ENCODE assay signal across 8 cellular contexts in the genomic region with DNA sequence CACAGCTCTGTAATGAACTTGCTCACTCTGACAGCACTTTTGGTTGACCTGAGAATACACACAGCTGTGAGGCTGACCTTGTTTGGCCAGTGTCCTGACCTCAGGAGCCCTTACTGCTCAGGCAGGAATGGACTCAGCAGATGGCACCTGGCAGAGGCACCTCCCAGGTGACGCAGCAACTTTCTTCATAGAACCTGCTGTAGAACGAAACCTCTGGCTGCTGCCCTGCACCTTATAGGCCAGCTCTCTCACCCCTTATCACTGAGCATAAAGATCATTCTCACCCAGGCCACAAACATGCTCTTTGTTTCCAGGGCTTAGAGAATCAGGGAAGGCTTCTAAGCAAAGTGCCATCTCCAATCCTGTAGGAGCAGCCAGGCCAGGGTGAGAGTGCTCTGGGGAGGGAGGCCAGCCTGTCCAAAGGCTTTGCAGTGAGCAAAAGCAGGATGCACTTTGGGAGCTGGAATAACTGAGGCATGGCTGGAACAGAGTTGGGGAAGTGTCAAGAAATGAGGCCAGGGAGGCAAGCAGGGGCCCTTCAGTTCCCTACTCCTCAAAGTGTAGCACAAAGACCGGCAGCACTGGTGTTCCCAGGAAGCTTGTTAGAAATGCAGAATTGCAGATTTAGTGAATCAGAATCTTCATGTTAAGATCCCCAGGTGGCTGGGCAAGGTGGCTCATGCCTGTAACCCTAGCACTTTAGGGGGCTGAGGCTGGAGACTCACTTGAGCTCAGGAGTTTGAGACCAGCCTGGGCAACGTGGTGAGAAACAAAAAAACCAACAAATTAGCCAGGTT. TPM values are rescaled to one million over a fixed set of nuclear protein-coding genes. Genes with fewer than 3 reads are reported as not detected.
DNase-seq lines count a peak whose midpoint lies in the region; ATAC-seq, FAIRE-seq and TF ChIP-seq lines count a peak whose summit lies in the region.

No MANE protein-coding gene starts in this region.

- H2BK12ac ChIP-seq in H9 (ENCODE audit: insufficient read length, low read depth, low read length): no peak overlapping the region

- H4K5ac ChIP-seq in H9 (ENCODE audit: insufficient read length, low read depth, low read length): no peak overlapping the region

- H3K27ac Mint-ChIP-seq in H9: peak overlapping the region in 2 of 3 experiments; percentile 45 to 86; a peak in 3 of 7 replicates

- H3K27me3 ChIP-seq in H9 (ENCODE audit: insufficient read depth, low read length): no peaks in the 10 kb centered on the region
- no peaks in the 10 kb centered on the region for H3K27me3 ChIP-seq in K562 (ENCODE audit: control insufficient read depth in 2 of 2, insufficient read depth in 2 of 2, low read length in 2 of 2)
- no peaks in the 10 kb centered on the region for H3K27me3 ChIP-seq in stomach

- WGBS in H9 (ENCODE audit: extremely low coverage, insufficient read length, low lambda C conversion rate): no CpG with 5 or more reads among the region's 4 CpGs
- WGBS in K562 (ENCODE audit: insufficient coverage, low coverage, missing lambda C conversion rate): 33% methylated on average over 4 of the region's 4 CpGs
- WGBS in stomach, 5 donors: 42 to 57% (median 54%) methylated on average over 4 of the region's 4 CpGs

- no peaks in the 10 kb centered on the region for H3K9me1 ChIP-seq in K562 (ENCODE audit: control insufficient read depth, insufficient read depth, low read length)

- no peak for TF ChIP-seq POLR2A in K562 (conservative IDR thresholded peaks at IDR 0.05)
- no peak for TF ChIP-seq POLR2A in stomach (IDR thresholded peaks at IDR 0.05)

- no peak overlapping the region for H2AK5ac ChIP-seq in H9 (ENCODE audit: insufficient read length, low read length)

- no peak overlapping the region for H3K4ac ChIP-seq in H9 (ENCODE audit: low read depth, low read length)

- H3K4me3 ChIP-seq in K562: no peak overlapping the region
- no peak overlapping the region for H3K4me3 ChIP-seq in stomach

- no peak overlapping the region for H4K8ac ChIP-seq in H9 (replicated peaks; ENCODE audit: insufficient read length, low read depth, low read length)

- peaks cover 3% of the 10 kb centered on the region; the same call in 1 of the 2 replicates for H3K4me1 ChIP-seq in H9 (ENCODE audit: insufficient read depth, low read length)
- H3K4me1 ChIP-seq in K562 (replicated peaks in 1 of 2; ENCODE audit: control insufficient read depth in 2 of 2, insufficient read depth in 2 of 2, low read length in 2 of 2): peaks cover 19 to 21% of the 10 kb centered on the region in 2 experiments
- H3K4me1 ChIP-seq in stomach: peaks cover 36 to 46% (median 39%) of the 10 kb centered on the region in 4 donors

- H4K91ac ChIP-seq in H9 (ENCODE audit: insufficient read length, low read depth, low read length): no peak overlapping the region

- POLR2A ChIA-PET in K562 (lab: Yijun Ruan, JAX): interaction anchor here (0.6 to 1.3 kb wide), 3 partner anchors 98 to 891 kb away, joined by 3 to 5 read pairs (median 3); no protein-coding TSS in a partner anchor

- H3K9ac ChIP-seq in H9 (ENCODE audit: extremely low read depth, insufficient read length, low read length) (no peak overlapping the region), K562 (ENCODE audit: insufficient read depth in 1 of 2, low read depth in 2 of 2, low read length in 2 of 2) (peak overlapping the region; percentile 7 to 69; a peak in 2 of 4 replicates)

- H3K27ac ChIP-seq in H9 (ENCODE audit: insufficient read length, low read depth, low read length) (no peak overlapping the region), K562 (ENCODE audit: extremely low read depth, low read depth, low read length) (0 out of 3 replicates have a peak overlapping the region, but pooled peaks have one; percentile 14), stomach (peak overlapping the region; percentile 79 to 91 (median 81))

- no peak overlapping the region for H3K18ac ChIP-seq in H9 (ENCODE audit: insufficient read length, low read depth, low read length)

- H2BK20ac ChIP-seq in H9 (ENCODE audit: low read depth, low read length, poor library complexity, severe bottlenecking): no peak overlapping the region

- no peak overlapping the region for H3K23ac ChIP-seq in H9 (ENCODE audit: insufficient read length, low read depth, low read length)

- H3K14ac ChIP-seq in H9 (ENCODE audit: insufficient read depth, low read length): 0 out of 2 replicates have a peak overlapping the region, but pooled peaks have one; percentile 39

- peak; percentile 66 for FAIRE-seq in K562 (lab: Jason Lieb, UNC)

- no peaks in the 10 kb centered on the region for H3K79me2 ChIP-seq in H9 (ENCODE audit: insufficient read depth, low read length)
- no peaks in the 10 kb centered on the region for H3K79me2 ChIP-seq in K562 (ENCODE audit: control insufficient read depth, insufficient read depth, low read length)

- H3K9me3 Mint-ChIP-seq in H9: peaks cover 1 to 4% of the 10 kb centered on the region in 2 experiments; a peak in 4 of 5 replicates

- H3K36me3 ChIP-seq in K562 (ENCODE audit: control insufficient read depth, insufficient read depth, low read length) (no peaks in the 10 kb centered on the region), stomach (no peaks in the 10 kb centered on the region)

- H3T11ph ChIP-seq in H9 (ENCODE audit: low read length): no peak overlapping the region

- TF ChIP-seq CTCF in H9 (conservative IDR thresholded peaks at IDR 0.05) (no peak), K562 (IDR thresholded peaks at IDR 0.05 in 2 of 3, conservative IDR thresholded peaks at IDR 0.05 in 1 of 3; ENCODE audit: insufficient read depth in 2 of 3, low read depth in 1 of 3, low read length in 3 of 3) (no peak), stomach (IDR thresholded peaks at IDR 0.05) (no peak)

- no peak overlapping the region for H2BK15ac ChIP-seq in H9 (ENCODE audit: low read depth, low read length)

- H2BK120ac ChIP-seq in H9 (ENCODE audit: low read depth, low read length, poor library complexity, severe bottlenecking): no peak overlapping the region

- ATAC-seq in K562: peak; percentile 67
- ATAC-seq in left lobe of liver: peak; percentile 62
- ATAC-seq in GM21825 (IDR thresholded peaks at IDR 0.05; ENCODE audit: unreplicated experiment): no peak
- no peak for ATAC-seq in HG02763 (IDR thresholded peaks at IDR 0.05; ENCODE audit: unreplicated experiment)

- intact Hi-C loops in K562 (cut with micrococcal nuclease) (loop anchor here (5.0 kb wide), 3 partner anchors 235 to 350 kb away; no protein-coding TSS in a partner anchor), stomach (cut with DNase I; ENCODE audit: low total_unique reads) (loop anchor here (10.0 kb wide), 1 partner anchor 78 kb away; the partner anchor contains the start of gene ACSL1)

- no peaks in the 10 kb centered on the region for H3K23me2 ChIP-seq in H9 (ENCODE audit: insufficient read length, low read depth, low read length, poor library complexity, severe bottlenecking)

- TF ChIP-seq RAD21 in K562 (CRISPR knock-in tag; conservative IDR thresholded peaks at IDR 0.05 in 1 of 2, IDR thresholded peaks at IDR 0.05 in 1 of 2): no peak

- H3K4me1 Mint-ChIP-seq in H9: peaks cover 46 to 47% of the 10 kb centered on the region in 2 experiments

- H4K20me1 ChIP-seq in H9 (ENCODE audit: control insufficient read depth, insufficient read depth, insufficient read length) (peaks cover 2% of the 10 kb centered on the region), K562 (replicated peaks; ENCODE audit: control insufficient read depth, insufficient read depth, low read length) (no peaks in the 10 kb centered on the region)

- H3K56ac ChIP-seq in H9 (ENCODE audit: insufficient read length, low read depth, low read length): no peak overlapping the region

- H3K9me3 ChIP-seq in H9 (ENCODE audit: control insufficient read depth, low read depth, low read length): no peaks in the 10 kb centered on the region
- H3K9me3 ChIP-seq in K562 (replicated peaks; ENCODE audit: control insufficient read depth, insufficient read depth, low read depth, low read length): no peaks in the 10 kb centered on the region
- H3K9me3 ChIP-seq in stomach: no peaks in the 10 kb centered on the region

- no peak overlapping the region for H3K4me3 Mint-ChIP-seq in H9

- in situ Hi-C loops in K562 (cut with MboI): loop anchor here (10.0 kb wide), 1 partner anchor 228 kb away; no protein-coding TSS in a partner anchor

- TF ChIP-seq EP300 in K562 (IDR thresholded peaks at IDR 0.05; ENCODE audit: low read length) (peak; percentile 40), stomach (IDR thresholded peaks at IDR 0.05) (no peak)

- peaks cover 1 to 2% (median 2%) of the 10 kb centered on the region in 3 experiments; a peak in 5 of 7 replicates for H3K36me3 Mint-ChIP-seq in H9 (ENCODE audit: insufficient read depth in 1 of 3, low read depth in 3 of 3)

- no TSS peak for BruUV-seq in K562 (replicated peaks; lab: Mats Ljungman, UMichigan)

- no peak overlapping the region for H2AFZ ChIP-seq in H9 (ENCODE audit: low read length)
- peak overlapping the region; percentile 67 for H2AFZ ChIP-seq in K562 (ENCODE audit: low read depth, low read length)

- no peak overlapping the region for H2BK5ac ChIP-seq in H9 (ENCODE audit: insufficient read length, low read length)

- CTCF ChIA-PET in K562 (lab: Yijun Ruan, JAX; ENCODE audit: low intra/inter-chr PET ratio): no interaction called here

- peak; percentile 55 for DNase-seq in H9
- peak; percentile 35 to 65 (median 44) for DNase-seq in K562 (ENCODE audit: extremely low read depth in 1 of 4, low spot score in 3 of 4)
- DNase-seq in left lobe of liver (ENCODE audit: low spot score): peak; percentile 87
- DNase-seq in stomach: peak; percentile 84
- DNase-seq in activated CD4-positive, alpha-beta T cell treated with anti-CD3 and anti-CD28 coated beads, Interleukin-2, amount 50 U/mL, for 4 hours: no peak
- no peak for DNase-seq in HK-2 (ENCODE audit: unreplicated experiment)

- peaks cover 14% of the 10 kb centered on the region for H3K27me3 Mint-ChIP-seq in H9 (ENCODE audit: low read depth)

- H3K4me2 ChIP-seq in H9 (ENCODE audit: insufficient read depth, insufficient read length, low read length) (no peak overlapping the region), K562 (ENCODE audit: insufficient read depth, low read length) (peak overlapping the region; percentile 39)

- no peaks in the 10 kb centered on the region for H3K79me1 ChIP-seq in H9 (ENCODE audit: insufficient read depth, low read depth, low read length, poor library complexity, severe bottlenecking)

RNA-seq across cellular contexts. Expression of gene CENPU, which starts 13.3 kb away (rescaled TPM):
- 112 and 124 TPM in 2 replicates for total RNA-seq in H9 (2021)
- 22.8 and 65.9 TPM in 2 replicates for total RNA-seq in K562 (2011; cell fraction: chromatin; rRNA removed; ENCODE audit: low replicate concordance)
- total RNA-seq in K562 (2011; cell fraction: nucleolus; rRNA removed): 11.3 and 12.8 TPM in 2 replicates
- 24.1 and 26.8 TPM in 2 replicates for total RNA-seq in K562 (2011; cell fraction: nucleoplasm; rRNA removed)
- total RNA-seq in K562 (2014; rRNA removed): 44.8 and 65.5 TPM in 2 replicates
- 97.0 and 120 TPM in 2 replicates for total RNA-seq in K562 (2014; rRNA removed; fragmentation: Illumina TruSeq; extraction: Trizol)
- 80.7 and 85.8 TPM in 2 replicates for total RNA-seq in K562 (2015; rRNA removed; fragmentation: Illumina TruSeq; extraction: Trizol)
- 61.5 and 65.3 TPM in 2 replicates for total RNA-seq in K562 (2021)
- 85.2 and 98.7 TPM in 2 replicates for polyA plus RNA-seq in K562 (2011; rRNA removed)
- 6.5 and 18.3 TPM in 2 replicates for polyA plus RNA-seq in K562 (2011; cell fraction: cytosol; rRNA removed)
- polyA plus RNA-seq in K562 (2011; cell fraction: nucleus; rRNA removed): 32.3 and 51.0 TPM in 2 replicates
- polyA plus RNA-seq in K562 (2012): 46.9 and 78.6 TPM in 2 replicates
- polyA plus RNA-seq in K562 (2014; fragmentation: Illumina TruSeq; extraction: Trizol): 83.0 and 95.8 TPM in 2 replicates
- polyA plus RNA-seq in K562 (2014; fragmentation: Nextera tagmentation; extraction: Ambion mirVana): 10 to 100 TPM; 39.4 to 53.7 TPM
- polyA plus RNA-seq in K562 (2014; rRNA removed): 74.3 and 84.3 TPM in 2 replicates
- 47.8 and 60.0 TPM in 2 replicates for polyA minus RNA-seq in K562 (2011; rRNA and poly(A)+ RNA removed)
- polyA minus RNA-seq in K562 (2011; cell fraction: cytosol; rRNA and poly(A)+ RNA removed): 18.9 and 22.0 TPM in 2 replicates
- polyA minus RNA-seq in K562 (2011; cell fraction: nucleus; rRNA and poly(A)+ RNA removed): 15.9 and 31.9 TPM in 2 replicates
- 1.6 TPM for total RNA-seq in left lobe of liver
- total RNA-seq in stomach: 10 to 100 TPM in 1 of 5 donors, 1 to 10 TPM in 4; 5.8 to 17.8 (median 7.4) TPM
- polyA plus RNA-seq in stomach: 10 to 100 TPM in 1 of 3 donors, 1 to 10 TPM in 2; 4.1 to 13.1 (median 5.3) TPM

Comparison
In these comparisons a context has a peak if more than half of its experiments do, and no peak if none do; other contexts are left out.
1. DNase-seq: peak in H9 (single experiment), K562 (4 of 4), left lobe of liver (single experiment) and stomach (single experiment); none in activated CD4-positive, alpha-beta T cell treated with anti-CD3 and anti-CD28 coated beads, Interleukin-2, amount 50 U/mL, for 4 hours (0 of 2) and HK-2 (single experiment).
2. ATAC-seq: peak in K562 (single experiment) and left lobe of liver (single experiment); none in GM21825 (single experiment) and HG02763 (single experiment).